Comparison of ENCODE assay signal across 9 cellular contexts in the genomic region with DNA sequence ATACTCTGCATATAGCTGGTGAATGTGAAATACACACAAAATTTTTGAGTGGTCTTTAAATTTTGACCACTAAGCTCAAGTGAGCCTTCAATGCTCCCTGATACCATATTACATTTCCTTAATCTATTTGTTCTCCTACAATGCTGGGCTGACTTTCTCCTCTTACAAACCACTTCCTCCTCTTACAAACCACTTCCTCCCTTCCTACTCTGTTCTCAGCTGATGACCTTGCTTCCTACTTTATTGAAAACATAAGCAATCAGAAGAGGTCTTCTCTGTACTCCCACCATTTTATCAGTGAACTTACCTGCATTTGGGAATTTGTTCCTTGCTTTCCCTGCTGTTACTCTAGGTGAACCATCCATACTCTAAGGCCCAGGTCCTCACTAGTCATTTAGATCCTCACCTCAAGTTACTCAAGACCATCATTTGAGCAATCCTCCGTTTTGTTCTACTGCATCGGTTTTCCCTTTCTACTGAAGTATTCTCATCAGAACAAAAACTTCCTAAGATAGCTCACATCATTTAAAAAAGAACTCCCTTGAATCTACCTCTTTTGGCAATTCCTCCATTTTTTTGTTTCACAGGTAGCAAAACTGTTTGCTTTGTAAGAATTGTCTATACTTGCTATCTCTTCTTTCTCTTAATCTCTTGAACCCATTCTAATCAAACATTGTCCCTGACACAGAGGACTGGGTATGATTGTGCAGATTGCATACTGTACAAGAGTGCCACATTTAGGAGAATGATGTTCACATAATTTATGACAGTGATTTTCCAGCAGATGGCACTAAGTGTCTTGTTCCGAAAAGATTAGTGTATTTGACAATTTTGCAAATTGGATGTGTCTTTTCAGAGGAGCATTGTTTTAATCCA.
DNase-seq lines count a peak whose midpoint lies in the region; ATAC-seq and TF ChIP-seq lines count a peak whose summit lies in the region.
"Had no signal": no experiment of that assay in that cellular context is flagged by ENCODE, and none has a peak within 500 bp of the region (broad histone marks: within the 10 kb centered on the region; RNA-seq: fewer than 3 reads in every experiment).

No MANE protein-coding gene starts in this region.

- peak; percentile 35 for DNase-seq in COR-L47 (lab: John Stamatoyannopoulos, UW)
- DNase-seq in NCI-H2227 treated with DMSO at 0.1 percent for 48 hours (lab: John Stamatoyannopoulos, UW): peak; percentile 1
- DNase-seq in astrocyte of the cerebellum (ENCODE audit: low read depth): peak; percentile 31
- DNase-seq in iris pigment epithelial cell (ENCODE audit: low read depth): peak; percentile 62
- no peak for DNase-seq in NCI-H2107 treated with DMSO at 0.1 percent for 48 hours (lab: John Stamatoyannopoulos, UW; ENCODE audit: unreplicated experiment)

- in situ Hi-C loops in astrocyte of the cerebellum (cut with HindIII; ENCODE audit: low sequenced_read_pairs): loop anchor here (5.0 kb wide), 1 partner anchor 58 kb away; no protein-coding TSS in a partner anchor

- peak; percentile 25 for TF ChIP-seq CTCF in astrocyte of the cerebellum (IDR thresholded peaks at IDR 0.05; ENCODE audit: low read depth, low read length, missing control alignments)

- peak; percentile 51 for ATAC-seq in GM21529 (IDR thresholded peaks at IDR 0.05; ENCODE audit: unreplicated experiment)
- no peak for ATAC-seq in GM21360 (IDR thresholded peaks at IDR 0.05; ENCODE audit: unreplicated experiment)
- no peak for ATAC-seq in GM19328 (IDR thresholded peaks at IDR 0.05; ENCODE audit: unreplicated experiment)

- H3K4me3 ChIP-seq in astrocyte of the cerebellum (ENCODE audit: low read depth, low read length): no peak overlapping the region
- H3K4me3 ChIP-seq: skin epidermis had no signal
